Comparison of ENCODE assay signal across 21 cellular contexts in the genomic region with DNA sequence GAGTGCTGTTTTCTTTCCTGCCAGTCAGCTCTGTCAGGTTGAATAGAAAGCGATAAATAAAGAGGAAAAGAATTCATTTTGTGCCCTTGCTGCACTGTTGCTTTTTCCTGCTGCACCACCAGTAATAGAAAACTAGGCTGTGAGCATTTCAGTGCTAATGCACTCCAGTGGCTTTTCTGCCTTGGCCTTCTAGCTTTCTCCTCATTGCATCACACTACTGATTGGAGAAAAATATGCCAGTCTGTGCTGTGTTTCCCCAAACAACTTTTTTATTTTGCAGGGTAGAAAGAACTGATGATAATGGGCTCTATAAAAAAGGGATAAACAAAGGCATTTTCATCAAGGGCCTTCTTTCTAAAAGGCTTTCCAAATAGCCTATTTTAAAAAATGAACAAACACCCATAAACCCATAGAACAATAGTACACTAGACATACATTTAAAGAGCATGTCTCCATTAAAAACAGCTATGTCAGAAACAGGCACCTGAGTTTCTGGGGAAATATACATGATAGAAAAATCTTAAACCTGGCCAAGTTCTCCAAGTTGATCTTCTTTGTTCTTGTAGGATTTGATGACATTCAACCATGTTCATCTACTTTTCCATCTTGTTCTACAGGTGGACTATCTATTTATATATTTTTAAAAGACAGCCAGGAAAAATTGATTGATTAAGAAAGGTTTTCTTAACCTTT.
DNase-seq lines count a peak whose midpoint lies in the region; ATAC-seq and TF ChIP-seq lines count a peak whose summit lies in the region.
"Had no signal": no experiment of that assay in that cellular context is flagged by ENCODE, and none has a peak within 500 bp of the region (broad histone marks: within the 10 kb centered on the region; RNA-seq: fewer than 3 reads in every experiment).

No MANE protein-coding gene starts in this region.

- H3K27ac ChIP-seq in KMS-11 (no peak overlapping the region), gastroesophageal sphincter (no peak overlapping the region)
- H3K27ac ChIP-seq: brain microvascular endothelial cell, RWPE1, thoracic aorta had no signal

- peaks cover 26% of the 10 kb centered on the region for H3K4me1 ChIP-seq in KMS-11 (ENCODE audit: low read depth, poor library complexity, severe bottlenecking)
- H3K4me1 ChIP-seq in gastroesophageal sphincter: no peaks in the 10 kb centered on the region

- ATAC-seq in gastroesophageal sphincter (no peak), GM21423 (IDR thresholded peaks at IDR 0.05; ENCODE audit: unreplicated experiment) (no peak)

- no peak for TF ChIP-seq POLR2A in gastroesophageal sphincter (IDR thresholded peaks at IDR 0.05)

- H3K9me3 ChIP-seq in gastroesophageal sphincter: no peaks in the 10 kb centered on the region
- H3K9me3 ChIP-seq: mucosa of descending colon, thoracic aorta had no signal

- no peak for TF ChIP-seq EP300 in gastroesophageal sphincter (IDR thresholded peaks at IDR 0.05)

- no peak overlapping the region for H3K4me3 ChIP-seq in KMS-11 (IDR thresholded peaks at IDR 0.05; ENCODE audit: insufficient read depth, low read depth, low read length)
- H3K4me3 ChIP-seq in fibroblast of the aortic adventitia (ENCODE audit: low read depth, low read length): no peak overlapping the region
- no peak overlapping the region for H3K4me3 ChIP-seq in gastroesophageal sphincter
- H3K4me3 ChIP-seq: mucosa of descending colon, thoracic aorta had no signal

- no peaks in the 10 kb centered on the region for H3K79me2 ChIP-seq in KMS-11 (ENCODE audit: insufficient read depth, low read depth)

- H3K36me3 ChIP-seq in KMS-11 (ENCODE audit: insufficient read depth): no peaks in the 10 kb centered on the region
- no peaks in the 10 kb centered on the region for H3K36me3 ChIP-seq in gastroesophageal sphincter
- H3K36me3 ChIP-seq: brain microvascular endothelial cell, thoracic aorta had no signal

- H2AFZ ChIP-seq in KMS-11 (ENCODE audit: low read depth): no peak overlapping the region

- TF ChIP-seq CTCF in KMS-11 (conservative IDR thresholded peaks at IDR 0.05; ENCODE audit: low read depth, low read length): no peak
- no peak for TF ChIP-seq CTCF in fibroblast of the aortic adventitia (IDR thresholded peaks at IDR 0.05; ENCODE audit: insufficient read depth, low read length)
- TF ChIP-seq CTCF in gastroesophageal sphincter (IDR thresholded peaks at IDR 0.05): no peak

- peak; percentile 42 for DNase-seq in SW480 (ENCODE audit: low spot score)
- peak; percentile 64 for DNase-seq in fibroblast of the aortic adventitia (ENCODE audit: low read depth)
- DNase-seq in NCI-H187 (lab: John Stamatoyannopoulos, UW): no peak
- no peak for DNase-seq in NCI-H2081 treated with DMSO at 0.1 percent for 48 hours (lab: John Stamatoyannopoulos, UW)
- DNase-seq: activated B cell treated with CpG ODN at 0.5 μM for 24 hours; activated effector memory CD4-positive, alpha-beta T cell treated with anti-CD3 and anti-CD28 coated beads, Interleukin-2, amount 50 U/mL, for 16 hours; brain microvascular endothelial cell; DND-41; hippocampal formation; KG1; mucosa of descending colon; MV-4-11; NCI-H1694; NCI-H510A; posterior cingulate gyrus; T1000 had no signal

- WGBS in gastroesophageal sphincter (ENCODE audit: low coverage in 1 of 2), 2 donors: 100% methylated on average over 1 of the region's 1 CpG

- H3K27me3 ChIP-seq in KMS-11 (ENCODE audit: insufficient read depth, low read depth): no peaks in the 10 kb centered on the region
- H3K27me3 ChIP-seq in gastroesophageal sphincter: no peaks in the 10 kb centered on the region
- H3K27me3 ChIP-seq: brain microvascular endothelial cell had no signal

- no peaks in the 10 kb centered on the region for H4K20me1 ChIP-seq in KMS-11 (ENCODE audit: insufficient read depth)

- H3K9ac ChIP-seq in KMS-11: no peak overlapping the region

- peak overlapping the region; percentile 25 for H3K4me2 ChIP-seq in KMS-11

Comparison
In these comparisons a context has a peak if more than half of its experiments do, and no peak if none do; other contexts are left out.
1. DNase-seq: peak in SW480 (single experiment) and fibroblast of the aortic adventitia (single experiment); none in NCI-H187 (0 of 2) and NCI-H2081 treated with DMSO at 0.1 percent for 48 hours (single experiment).